Comparison of ENCODE assay signal across 8 cellular contexts in the genomic region with DNA sequence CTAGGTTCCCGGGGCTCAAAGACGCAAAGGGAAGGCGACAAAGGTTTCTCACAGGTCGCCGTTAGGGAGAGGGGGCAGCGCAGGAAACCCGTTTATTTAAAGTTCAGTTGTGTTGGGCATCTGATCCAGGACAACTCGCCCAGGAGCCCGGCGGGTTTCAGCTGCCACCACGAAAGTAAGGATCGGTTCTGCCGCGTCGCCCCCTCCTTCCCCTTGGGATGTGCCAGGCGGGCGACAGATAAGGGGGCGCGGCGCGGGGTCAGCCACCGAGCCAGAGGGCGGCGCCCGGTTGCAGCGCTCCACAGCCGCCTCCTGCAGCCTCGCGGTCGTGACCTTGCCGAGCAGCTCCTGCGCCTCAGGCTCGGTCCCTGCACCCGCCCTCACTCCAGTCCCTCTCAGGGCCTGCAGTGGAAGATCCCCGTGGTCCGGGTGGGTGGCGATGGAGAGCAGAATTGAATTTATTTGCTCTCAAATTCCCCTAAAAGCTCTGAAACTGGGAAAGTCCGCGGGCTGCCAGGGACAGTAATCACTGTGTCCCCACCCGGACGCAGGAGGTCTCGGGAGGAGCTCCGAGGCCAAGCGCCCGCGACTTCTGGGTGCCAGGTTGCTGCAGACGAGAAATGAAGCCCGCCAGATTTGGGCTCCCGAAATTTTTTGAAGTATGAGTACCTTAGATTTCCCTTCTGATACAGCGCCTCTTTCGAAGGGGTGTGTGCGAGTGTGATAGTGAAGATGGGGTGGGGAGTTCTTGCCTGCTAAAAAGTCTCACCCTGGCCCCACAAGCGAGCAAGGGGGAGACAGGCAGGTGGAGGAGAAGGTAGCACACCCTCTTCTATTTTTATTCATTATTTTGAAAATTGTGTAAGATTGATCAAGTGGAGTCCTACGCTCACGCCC.
DNase-seq lines count a peak whose midpoint lies in the region; ATAC-seq and TF ChIP-seq lines count a peak whose summit lies in the region.

No MANE protein-coding gene starts in this region.

- no peaks in the 10 kb centered on the region; the same call in none of the 2 replicates for H3K27me3 ChIP-seq in GM06990 (replicated peaks; ENCODE audit: control insufficient read depth, insufficient read depth, low read length)
- H3K27me3 ChIP-seq in WERI-Rb-1 (ENCODE audit: insufficient read depth, low read depth, severe bottlenecking), result peaks cover 7% of the 10 kb centered on the region
- peaks cover 95% of the 10 kb centered on the region for H3K27me3 ChIP-seq in neutrophil

- H3K4me1 ChIP-seq in neutrophil (ENCODE audit: control insufficient read depth in 1 of 2, insufficient read depth in 1 of 2, low read depth in 1 of 2, low read length in 1 of 2), result peaks cover 43 to 53% of the 10 kb centered on the region in 2 experiments

- no peak for ATAC-seq in HG02588 (IDR thresholded peaks at IDR 0.05; ENCODE audit: unreplicated experiment)

- DNase-seq in GM06990 (ENCODE audit: extremely low read depth, insufficient read length) (no peak), WERI-Rb-1 (no peak), foreskin fibroblast (peak in 1 of 2 donors; percentile 24), DMS79 treated with DMSO at 0.1 percent for 48 hours (lab: John Stamatoyannopoulos, UW) (no peak), epidermal melanocyte (ENCODE audit: insufficient read length, low spot score) (no peak)
- DNase-seq in stimulated activated naive CD4-positive, alpha-beta T cell treated with Interleukin-2 at 50 U/mL for 16 hours (lab: John Stamatoyannopoulos, UW), result no peak

- H3K9me3 ChIP-seq in WERI-Rb-1 (ENCODE audit: severe bottlenecking) (no peaks in the 10 kb centered on the region), neutrophil (no peaks in the 10 kb centered on the region)

- H3K27ac ChIP-seq in WERI-Rb-1, result no peak overlapping the region
- no peak overlapping the region for H3K27ac ChIP-seq in neutrophil

- peak; percentile 3 for TF ChIP-seq CTCF in GM06990 (IDR thresholded peaks at IDR 0.05; ENCODE audit: insufficient read depth, low read length, poor library complexity, severe bottlenecking)
- no peak for TF ChIP-seq CTCF in WERI-Rb-1 (IDR thresholded peaks at IDR 0.05; ENCODE audit: low read depth, low read length)
- TF ChIP-seq CTCF in foreskin fibroblast (IDR thresholded peaks at IDR 0.05; ENCODE audit: low read depth, low read length), result no peak
- TF ChIP-seq CTCF in neutrophil (IDR thresholded peaks at IDR 0.05), result no peak

- H3K36me3 ChIP-seq in GM06990 (ENCODE audit: control insufficient read depth, insufficient read depth, low read length) (no peaks in the 10 kb centered on the region), WERI-Rb-1 (no peaks in the 10 kb centered on the region), neutrophil (no peaks in the 10 kb centered on the region)

- H3K4me3 ChIP-seq in GM06990 (replicated peaks; ENCODE audit: low read depth, low read length) (peak overlapping the region; percentile 40), WERI-Rb-1 (ENCODE audit: low read depth, low read length) (peak overlapping the region; percentile 21), foreskin fibroblast (ENCODE audit: low read depth in 1 of 2, low read length in 2 of 2) (peak overlapping the region; percentile 21 to 26), neutrophil (ENCODE audit: low read depth in 1 of 2, low read length in 1 of 2) (peak overlapping the region; percentile 29 to 51)
